1 cellular context compared by ENCODE assay signal in the genomic region with DNA sequence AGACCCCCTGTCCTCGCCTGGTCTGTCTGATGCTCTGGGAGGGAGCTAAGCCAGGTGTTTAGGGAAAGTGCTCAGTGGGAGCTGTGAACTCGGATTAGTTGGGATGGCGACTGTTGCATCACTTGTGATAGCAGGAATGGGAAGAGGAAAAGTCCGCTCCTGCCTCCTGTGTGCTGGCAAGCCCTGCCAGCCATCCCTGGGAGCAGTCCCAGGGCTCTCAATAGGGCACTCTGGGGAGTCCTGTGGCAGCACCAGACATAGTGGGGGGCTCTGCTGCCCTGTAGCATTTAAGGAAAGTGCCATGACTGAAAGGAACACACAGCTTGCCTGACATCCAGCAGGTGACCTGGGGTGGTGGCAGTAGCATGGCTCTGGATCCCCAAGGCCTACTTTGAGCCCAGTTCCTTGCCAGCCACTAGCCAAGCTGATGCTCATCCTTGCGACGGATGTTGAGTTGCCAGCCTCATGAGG.
TF ChIP-seq lines count a peak whose summit lies in the region.

No MANE protein-coding gene starts in this region.

TF ChIP-seq in HepG2, 621 proteins besides CTCF, POLR2A, EP300 and RAD21 (continued from another document):
- TF ChIP-seq ZHX2 (IDR thresholded peaks at IDR 0.05; ENCODE audit: low read depth), result no peak
- TF ChIP-seq ZHX2 (CRISPR knock-in tag; IDR thresholded peaks at IDR 0.05; ENCODE audit: borderline replicate concordance), result no peak
- no peak for TF ChIP-seq KLF12 (CRISPR knock-in tag; IDR thresholded peaks at IDR 0.05; ENCODE audit: borderline replicate concordance)
- TF ChIP-seq ZNF670 (CRISPR knock-in tag; IDR thresholded peaks at IDR 0.05; ENCODE audit: borderline replicate concordance), result no peak
- no peak for TF ChIP-seq KDM6A (CRISPR knock-in tag; IDR thresholded peaks at IDR 0.05; ENCODE audit: low read depth)
- TF ChIP-seq ZNF136 (CRISPR knock-in tag; IDR thresholded peaks at IDR 0.05; ENCODE audit: low read depth), result no peak
- TF ChIP-seq, protein P1, sequence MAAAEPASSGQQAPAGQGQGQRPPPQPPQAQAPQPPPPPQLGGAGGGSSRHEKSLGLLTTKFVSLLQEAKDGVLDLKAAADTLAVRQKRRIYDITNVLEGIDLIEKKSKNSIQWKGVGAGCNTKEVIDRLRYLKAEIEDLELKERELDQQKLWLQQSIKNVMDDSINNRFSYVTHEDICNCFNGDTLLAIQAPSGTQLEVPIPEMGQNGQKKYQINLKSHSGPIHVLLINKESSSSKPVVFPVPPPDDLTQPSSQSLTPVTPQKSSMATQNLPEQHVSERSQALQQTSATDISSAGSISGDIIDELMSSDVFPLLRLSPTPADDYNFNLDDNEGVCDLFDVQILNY (CRISPR knock-in tag; conservative IDR thresholded peaks at IDR 0.05), result no peak
- TF ChIP-seq, protein P2, sequence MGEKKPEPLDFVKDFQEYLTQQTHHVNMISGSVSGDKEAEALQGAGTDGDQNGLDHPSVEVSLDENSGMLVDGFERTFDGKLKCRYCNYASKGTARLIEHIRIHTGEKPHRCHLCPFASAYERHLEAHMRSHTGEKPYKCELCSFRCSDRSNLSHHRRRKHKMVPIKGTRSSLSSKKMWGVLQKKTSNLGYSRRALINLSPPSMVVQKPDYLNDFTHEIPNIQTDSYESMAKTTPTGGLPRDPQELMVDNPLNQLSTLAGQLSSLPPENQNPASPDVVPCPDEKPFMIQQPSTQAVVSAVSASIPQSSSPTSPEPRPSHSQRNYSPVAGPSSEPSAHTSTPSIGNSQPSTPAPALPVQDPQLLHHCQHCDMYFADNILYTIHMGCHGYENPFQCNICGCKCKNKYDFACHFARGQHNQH (CRISPR knock-in tag; IDR thresholded peaks at IDR 0.05), result no peak
- TF ChIP-seq THAP9 (CRISPR knock-in tag; IDR thresholded peaks at IDR 0.05; ENCODE audit: borderline replicate concordance), result no peak
- TF ChIP-seq, protein P3, sequence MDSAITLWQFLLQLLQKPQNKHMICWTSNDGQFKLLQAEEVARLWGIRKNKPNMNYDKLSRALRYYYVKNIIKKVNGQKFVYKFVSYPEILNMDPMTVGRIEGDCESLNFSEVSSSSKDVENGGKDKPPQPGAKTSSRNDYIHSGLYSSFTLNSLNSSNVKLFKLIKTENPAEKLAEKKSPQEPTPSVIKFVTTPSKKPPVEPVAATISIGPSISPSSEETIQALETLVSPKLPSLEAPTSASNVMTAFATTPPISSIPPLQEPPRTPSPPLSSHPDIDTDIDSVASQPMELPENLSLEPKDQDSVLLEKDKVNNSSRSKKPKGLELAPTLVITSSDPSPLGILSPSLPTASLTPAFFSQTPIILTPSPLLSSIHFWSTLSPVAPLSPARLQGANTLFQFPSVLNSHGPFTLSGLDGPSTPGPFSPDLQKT (CRISPR knock-in tag; IDR thresholded peaks at IDR 0.05; ENCODE audit: borderline replicate concordance), result no peak
- TF ChIP-seq, protein P4, sequence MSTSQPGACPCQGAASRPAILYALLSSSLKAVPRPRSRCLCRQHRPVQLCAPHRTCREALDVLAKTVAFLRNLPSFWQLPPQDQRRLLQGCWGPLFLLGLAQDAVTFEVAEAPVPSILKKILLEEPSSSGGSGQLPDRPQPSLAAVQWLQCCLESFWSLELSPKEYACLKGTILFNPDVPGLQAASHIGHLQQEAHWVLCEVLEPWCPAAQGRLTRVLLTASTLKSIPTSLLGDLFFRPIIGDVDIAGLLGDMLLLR (CRISPR knock-in tag; IDR thresholded peaks at IDR 0.05), result no peak
- no peak for TF ChIP-seq XBP1 (CRISPR knock-in tag; IDR thresholded peaks at IDR 0.05)
- TF ChIP-seq WIZ (CRISPR knock-in tag; IDR thresholded peaks at IDR 0.05), result no peak
